Comparison of ENCODE assay signal across 8 cellular contexts in genomic region chr4:121951570-121952110, GRCh38. TPM values are rescaled to one million over a fixed set of nuclear protein-coding genes. Genes with fewer than 3 reads are reported as not detected.
DNase-seq lines count a peak whose midpoint lies in the region; ATAC-seq and TF ChIP-seq lines count a peak whose summit lies in the region.

TSS of gene TRPC3 (minus strand) at chr4:121952060. CDS start at chr4:121951680, 380 bp downstream.

- H3K36me3 Mint-ChIP-seq in nephron (ENCODE audit: low read depth): no peaks in the 10 kb centered on the region

- no peak within 1 kb of the TSS for H3K27ac ChIP-seq in BLaER1

- H3K9me3 Mint-ChIP-seq in nephron: no peaks in the 10 kb centered on the region

- H3K4me1 Mint-ChIP-seq in nephron: peaks cover 9% of the 10 kb centered on the region

- peak within 1 kb of the TSS; percentile 81 to 90 (median 87) for H3K4me3 Mint-ChIP-seq in nephron

- peak within 1 kb of the TSS; percentile 99 for H3K4me2 ChIP-seq in BLaER1

- peaks cover 18% of the 10 kb centered on the region for H4K20me1 ChIP-seq in BLaER1

- H3K4me3 ChIP-seq in BLaER1: peak within 1 kb of the TSS; percentile 73

- ATAC-seq in GM19467 (IDR thresholded peaks at IDR 0.05; ENCODE audit: unreplicated experiment): peak; percentile 38

- no peak within 1 kb of the TSS for H3K27ac Mint-ChIP-seq in nephron

- H3K9ac ChIP-seq in BLaER1: 0 out of 2 replicates have a peak within 1 kb of the TSS, but pooled peaks have one; percentile 30

- in situ Hi-C loops in KBM-7 (cut with MboI; ENCODE audit: low pct_unique_long_range_greater_than_20kb, low sequenced_read_pairs): no loop called here

- peaks cover 14% of the 10 kb centered on the region for H3K4me1 ChIP-seq in BLaER1

- peak; percentile 13 for DNase-seq in KBM-7
- DNase-seq in activated T-cell treated with anti-CD3 and anti-CD28 coated beads for 4 hours: peak; percentile 7
- DNase-seq in fibroblast of gingiva (ENCODE audit: low read depth): peak; percentile 15
- DNase-seq in ureter (ENCODE audit: low spot score): no peak
- DNase-seq in NCI-H2107 (lab: John Stamatoyannopoulos, UW): no peak

- peaks cover 56% of the 10 kb centered on the region for H3K27me3 Mint-ChIP-seq in nephron (ENCODE audit: low read depth)

- no peaks in the 10 kb centered on the region for H3K9me3 ChIP-seq in BLaER1

- H3K27me3 ChIP-seq in BLaER1: peaks cover 66% of the 10 kb centered on the region

- no peaks in the 10 kb centered on the region for H3K36me3 ChIP-seq in BLaER1

- no peak for TF ChIP-seq CTCF in nephron (IDR thresholded peaks at IDR 0.05; ENCODE audit: unreplicated experiment in 3 of 3)

RNA-seq across cellular contexts. Expression of gene TRPC3, which starts in this region (rescaled TPM):
- total RNA-seq in ureter: 11.8 TPM

Comparison
In these comparisons a context has a peak if more than half of its experiments do, and no peak if none do; other contexts are left out.
1. DNase-seq: peak in KBM-7 (single experiment), activated T-cell treated with anti-CD3 and anti-CD28 coated beads for 4 hours (single experiment) and fibroblast of gingiva (single experiment); none in ureter (single experiment) and NCI-H2107 (single experiment).